ENCODE assay signal across 1 cellular context in genomic region chr11:68448604-68449011, GRCh38.
TF ChIP-seq lines count a peak whose summit lies in the region.

No MANE protein-coding gene starts in this region.

TF ChIP-seq in H1, 55 proteins besides CTCF, POLR2A, EP300 and RAD21 (continued from another document):
- no peak for TF ChIP-seq CHD7 (IDR thresholded peaks at IDR 0.05; ENCODE audit: insufficient replicate concordance, low read length)
TF ChIP-seq in H1: peak in this region for 0.
